ENCODE assay signal across 1 cellular context in the genomic region with DNA sequence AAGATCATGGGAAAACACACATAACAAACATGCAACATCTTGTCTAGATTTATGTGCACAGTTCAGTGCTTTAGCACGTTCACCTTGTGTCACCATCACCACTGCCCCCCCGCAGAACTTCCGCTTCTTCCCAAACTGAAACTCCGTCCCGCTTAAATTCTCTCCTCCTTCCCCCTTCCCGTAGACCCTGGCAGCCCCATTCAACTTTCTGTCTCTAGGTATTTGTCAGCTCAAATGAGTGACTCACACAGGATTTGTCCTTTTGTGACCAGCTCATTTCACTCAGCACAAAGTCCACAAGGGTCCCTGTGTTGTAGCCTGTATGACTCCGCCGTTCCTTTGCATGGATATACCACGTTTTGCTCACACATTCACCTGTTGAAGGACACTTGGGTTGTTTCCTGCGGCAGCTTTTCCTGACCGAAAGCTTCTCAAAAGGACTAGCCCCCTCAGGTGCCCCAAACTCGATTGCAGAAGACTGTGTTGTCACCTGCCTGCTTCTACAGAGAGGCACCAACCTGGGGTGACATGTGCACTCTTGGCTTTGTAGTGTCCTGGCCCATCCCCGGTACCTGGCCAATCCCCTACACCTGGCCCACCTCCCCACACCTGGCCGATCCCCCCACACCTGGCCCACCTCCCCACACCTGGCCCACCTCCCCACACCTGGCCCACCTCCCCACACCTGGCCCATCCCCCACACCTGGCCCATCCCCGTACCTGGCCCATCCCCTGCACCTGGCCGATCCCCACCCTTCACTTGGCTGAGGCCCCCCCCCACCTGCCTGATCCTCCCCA.
TF ChIP-seq lines count a peak whose summit lies in the region.

No MANE protein-coding gene starts in this region.

TF ChIP-seq in WTC11, 78 proteins besides CTCF, POLR2A, EP300 and RAD21 (continued from another document):
- TF ChIP-seq, protein P1, sequence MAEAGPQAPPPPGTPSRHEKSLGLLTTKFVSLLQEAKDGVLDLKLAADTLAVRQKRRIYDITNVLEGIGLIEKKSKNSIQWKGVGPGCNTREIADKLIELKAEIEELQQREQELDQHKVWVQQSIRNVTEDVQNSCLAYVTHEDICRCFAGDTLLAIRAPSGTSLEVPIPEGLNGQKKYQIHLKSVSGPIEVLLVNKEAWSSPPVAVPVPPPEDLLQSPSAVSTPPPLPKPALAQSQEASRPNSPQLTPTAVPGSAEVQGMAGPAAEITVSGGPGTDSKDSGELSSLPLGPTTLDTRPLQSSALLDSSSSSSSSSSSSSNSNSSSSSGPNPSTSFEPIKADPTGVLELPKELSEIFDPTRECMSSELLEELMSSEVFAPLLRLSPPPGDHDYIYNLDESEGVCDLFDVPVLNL (CRISPR knock-in tag; IDR thresholded peaks at IDR 0.05; ENCODE audit: borderline replicate concordance, low read depth): no peak
- TF ChIP-seq, protein P2, sequence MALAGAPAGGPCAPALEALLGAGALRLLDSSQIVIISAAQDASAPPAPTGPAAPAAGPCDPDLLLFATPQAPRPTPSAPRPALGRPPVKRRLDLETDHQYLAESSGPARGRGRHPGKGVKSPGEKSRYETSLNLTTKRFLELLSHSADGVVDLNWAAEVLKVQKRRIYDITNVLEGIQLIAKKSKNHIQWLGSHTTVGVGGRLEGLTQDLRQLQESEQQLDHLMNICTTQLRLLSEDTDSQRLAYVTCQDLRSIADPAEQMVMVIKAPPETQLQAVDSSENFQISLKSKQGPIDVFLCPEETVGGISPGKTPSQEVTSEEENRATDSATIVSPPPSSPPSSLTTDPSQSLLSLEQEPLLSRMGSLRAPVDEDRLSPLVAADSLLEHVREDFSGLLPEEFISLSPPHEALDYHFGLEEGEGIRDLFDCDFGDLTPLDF (CRISPR knock-in tag; IDR thresholded peaks at IDR 0.05): no peak
- TF ChIP-seq, protein P3, sequence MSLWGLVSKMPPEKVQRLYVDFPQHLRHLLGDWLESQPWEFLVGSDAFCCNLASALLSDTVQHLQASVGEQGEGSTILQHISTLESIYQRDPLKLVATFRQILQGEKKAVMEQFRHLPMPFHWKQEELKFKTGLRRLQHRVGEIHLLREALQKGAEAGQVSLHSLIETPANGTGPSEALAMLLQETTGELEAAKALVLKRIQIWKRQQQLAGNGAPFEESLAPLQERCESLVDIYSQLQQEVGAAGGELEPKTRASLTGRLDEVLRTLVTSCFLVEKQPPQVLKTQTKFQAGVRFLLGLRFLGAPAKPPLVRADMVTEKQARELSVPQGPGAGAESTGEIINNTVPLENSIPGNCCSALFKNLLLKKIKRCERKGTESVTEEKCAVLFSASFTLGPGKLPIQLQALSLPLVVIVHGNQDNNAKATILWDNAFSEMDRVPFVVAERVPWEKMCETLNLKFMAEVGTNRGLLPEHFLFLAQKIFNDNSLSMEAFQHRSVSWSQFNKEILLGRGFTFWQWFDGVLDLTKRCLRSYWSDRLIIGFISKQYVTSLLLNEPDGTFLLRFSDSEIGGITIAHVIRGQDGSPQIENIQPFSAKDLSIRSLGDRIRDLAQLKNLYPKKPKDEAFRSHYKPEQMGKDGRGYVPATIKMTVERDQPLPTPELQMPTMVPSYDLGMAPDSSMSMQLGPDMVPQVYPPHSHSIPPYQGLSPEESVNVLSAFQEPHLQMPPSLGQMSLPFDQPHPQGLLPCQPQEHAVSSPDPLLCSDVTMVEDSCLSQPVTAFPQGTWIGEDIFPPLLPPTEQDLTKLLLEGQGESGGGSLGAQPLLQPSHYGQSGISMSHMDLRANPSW (CRISPR knock-in tag; conservative IDR thresholded peaks at IDR 0.05; ENCODE audit: low read depth): no peak
- TF ChIP-seq ZNF423 (CRISPR knock-in tag; IDR thresholded peaks at IDR 0.05) (no peak), FOXK1 (CRISPR knock-in tag; IDR thresholded peaks at IDR 0.05) (no peak), JUN (CRISPR knock-in tag; IDR thresholded peaks at IDR 0.05) (no peak), IRF2 (CRISPR knock-in tag; IDR thresholded peaks at IDR 0.05; ENCODE audit: borderline replicate concordance, low read depth) (no peak), GRHL2 (CRISPR knock-in tag; IDR thresholded peaks at IDR 0.05; ENCODE audit: insufficient replicate concordance, severe bottlenecking) (no peak), NFYB (CRISPR knock-in tag; conservative IDR thresholded peaks at IDR 0.05; ENCODE audit: low read depth) (no peak)
- TF ChIP-seq, protein P4, sequence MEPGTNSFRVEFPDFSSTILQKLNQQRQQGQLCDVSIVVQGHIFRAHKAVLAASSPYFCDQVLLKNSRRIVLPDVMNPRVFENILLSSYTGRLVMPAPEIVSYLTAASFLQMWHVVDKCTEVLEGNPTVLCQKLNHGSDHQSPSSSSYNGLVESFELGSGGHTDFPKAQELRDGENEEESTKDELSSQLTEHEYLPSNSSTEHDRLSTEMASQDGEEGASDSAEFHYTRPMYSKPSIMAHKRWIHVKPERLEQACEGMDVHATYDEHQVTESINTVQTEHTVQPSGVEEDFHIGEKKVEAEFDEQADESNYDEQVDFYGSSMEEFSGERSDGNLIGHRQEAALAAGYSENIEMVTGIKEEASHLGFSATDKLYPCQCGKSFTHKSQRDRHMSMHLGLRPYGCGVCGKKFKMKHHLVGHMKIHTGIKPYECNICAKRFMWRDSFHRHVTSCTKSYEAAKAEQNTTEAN (CRISPR knock-in tag; IDR thresholded peaks at IDR 0.05): no peak
- TF ChIP-seq, protein P5, sequence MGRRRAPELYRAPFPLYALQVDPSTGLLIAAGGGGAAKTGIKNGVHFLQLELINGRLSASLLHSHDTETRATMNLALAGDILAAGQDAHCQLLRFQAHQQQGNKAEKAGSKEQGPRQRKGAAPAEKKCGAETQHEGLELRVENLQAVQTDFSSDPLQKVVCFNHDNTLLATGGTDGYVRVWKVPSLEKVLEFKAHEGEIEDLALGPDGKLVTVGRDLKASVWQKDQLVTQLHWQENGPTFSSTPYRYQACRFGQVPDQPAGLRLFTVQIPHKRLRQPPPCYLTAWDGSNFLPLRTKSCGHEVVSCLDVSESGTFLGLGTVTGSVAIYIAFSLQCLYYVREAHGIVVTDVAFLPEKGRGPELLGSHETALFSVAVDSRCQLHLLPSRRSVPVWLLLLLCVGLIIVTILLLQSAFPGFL (CRISPR knock-in tag; IDR thresholded peaks at IDR 0.05; ENCODE audit: borderline replicate concordance): no peak
